ENCODE assay signal across 8 cellular contexts in genomic region chr11:69915501-69916250, GRCh38.
DNase-seq lines count a peak whose midpoint lies in the region; ATAC-seq and TF ChIP-seq lines count a peak whose summit lies in the region.

No MANE protein-coding gene starts in this region.

- H3K36me3 ChIP-seq in kidney epithelial cell (ENCODE audit: control insufficient read depth, insufficient read depth, low read length), result no peaks in the 10 kb centered on the region

- DNase-seq in DMS153 (lab: John Stamatoyannopoulos, UW), result peak; percentile 57
- DNase-seq in HUDEP-2 (lab: John Stamatoyannopoulos, UW; ENCODE audit: unreplicated experiment in 76 of 76), result peak in 62 of 76 experiments; percentile 5 to 83 (median 58)
- peak; percentile 95 for DNase-seq in SK-MEL-5 (ENCODE audit: low read depth, low spot score)
- DNase-seq in T47D (ENCODE audit: low read depth in 1 of 2, low spot score in 1 of 2), result peak; percentile 69 to 83
- no peak for DNase-seq in kidney epithelial cell (ENCODE audit: low read depth)
- DNase-seq in stimulated activated CD4-positive, alpha-beta T cell treated with anti-CD3 and anti-CD28 coated beads, Interleukin-1b, Interleukin-23, amount 100 ng/mL, for 4 hours (ENCODE audit: low read depth in 2 of 2), result peak; percentile 13 to 19

- ATAC-seq in GM18511 (IDR thresholded peaks at IDR 0.05; ENCODE audit: unreplicated experiment) (no peak), GM19351 (IDR thresholded peaks at IDR 0.05; ENCODE audit: unreplicated experiment) (no peak)

- TF ChIP-seq CTCF in kidney epithelial cell (IDR thresholded peaks at IDR 0.05; ENCODE audit: insufficient read depth, low read length, poor library complexity, severe bottlenecking), result peak; percentile 86

- H3K27me3 ChIP-seq in kidney epithelial cell (ENCODE audit: control insufficient read depth, insufficient read depth, low read length), result peaks cover 33% of the 10 kb centered on the region

- in situ Hi-C loops in SK-MEL-5 (cut with HindIII; ENCODE audit: low pct_unique_long_range_greater_than_20kb, low sequenced_read_pairs) (loop anchor here (25.0 kb wide), 1 partner anchor 272 kb away; no protein-coding TSS in a partner anchor), T47D (cut with HindIII; ENCODE audit: low pct_unique_long_range_greater_than_20kb, low sequenced_read_pairs) (no loop called here)

- H3K4me3 ChIP-seq in kidney epithelial cell (ENCODE audit: low read depth, low read length), result no peak overlapping the region
